Comparison of ENCODE assay signal across 19 cellular contexts in genomic region chr6:137848672-137849071, GRCh38. TPM values are rescaled to one million over a fixed set of nuclear protein-coding genes. Genes with fewer than 3 reads are reported as not detected.
DNase-seq lines count a peak whose midpoint lies in the region; ATAC-seq and TF ChIP-seq lines count a peak whose summit lies in the region.
"Had no signal": no experiment of that assay in that cellular context is flagged by ENCODE, and none has a peak within 500 bp of the region (broad histone marks: within the 10 kb centered on the region; RNA-seq: fewer than 3 reads in every experiment).

No MANE protein-coding gene starts in this region.

- CTCF ChIA-PET in naive thymus-derived CD4-positive, alpha-beta T cell (lab: Charles Lee), result interaction anchor here (1.0 kb wide), 1 partner anchor 22 kb away, joined by 3 read pairs; no protein-coding TSS in a partner anchor

- no peak for ATAC-seq in naive thymus-derived CD4-positive, alpha-beta T cell
- ATAC-seq in HG03520 (IDR thresholded peaks at IDR 0.05; ENCODE audit: unreplicated experiment), result no peak
- ATAC-seq: left lobe of liver had no signal

- H4K20me1 ChIP-seq in osteoblast (ENCODE audit: insufficient read depth, low read length), result no peaks in the 10 kb centered on the region

- POLR2A ChIA-PET in naive thymus-derived CD4-positive, alpha-beta T cell (lab: Charles Lee), result no interaction called here

- H3K9me3 ChIP-seq in osteoblast (ENCODE audit: low read depth, low read length), result no peaks in the 10 kb centered on the region
- H3K9me3 ChIP-seq in naive thymus-derived CD4-positive, alpha-beta T cell (ENCODE audit: control insufficient read depth in 2 of 3, low read length in 3 of 3), result no peaks in the 10 kb centered on the region

- no peaks in the 10 kb centered on the region for H3K27me3 Mint-ChIP-seq in naive thymus-derived CD4-positive, alpha-beta T cell
- H3K27me3 Mint-ChIP-seq: activated CD4-positive, alpha-beta T cell treated with anti-CD3 and anti-CD28 coated beads, Interleukin-2, amount 10 ng/mL, durations not matched to agents 7 days and 5 days; CD4-positive, CD25-positive, alpha-beta regulatory T cell had no signal

- DNase-seq in AG10803 (ENCODE audit: low read depth) (peak; percentile 53), amniotic epithelial cell (ENCODE audit: low read depth) (peak; percentile 80), fibroblast of peridontal ligament (ENCODE audit: extremely low read depth) (peak; percentile 93), osteoblast (ENCODE audit: insufficient read length, low spot score, missing footprints) (peak; percentile 84), GOT3 (lab: John Stamatoyannopoulos, UW) (no peak), DMS79 (lab: John Stamatoyannopoulos, UW) (no peak)
- no peak for DNase-seq in naive thymus-derived CD4-positive, alpha-beta T cell
- DNase-seq: activated CD4-positive, alpha-beta T cell treated with anti-CD3 and anti-CD28 coated beads, Interleukin-2, amount 10 ng/mL, durations not matched to agents 7 days and 5 days; activated CD8-positive, alpha-beta memory T cell treated with anti-CD3 and anti-CD28 coated beads, Interleukin-2, amount 50 U/mL, for 4 hours; activated effector memory CD4-positive, alpha-beta T cell treated with Interleukin-2 at 50 U/mL for 16 hours; CD4-positive, CD25-positive, alpha-beta regulatory T cell; erythroblast; Karpas-422; NCI-H1092 treated with DMSO at 0.1 percent for 48 hours; NCI-H2029; retina; substantia nigra had no signal

- no peak overlapping the region for H3K4me3 Mint-ChIP-seq in naive thymus-derived CD4-positive, alpha-beta T cell
- H3K4me3 Mint-ChIP-seq: activated CD4-positive, alpha-beta T cell treated with anti-CD3 and anti-CD28 coated beads, Interleukin-2, amount 10 ng/mL, durations not matched to agents 7 days and 5 days; CD4-positive, CD25-positive, alpha-beta regulatory T cell had no signal

- no peak overlapping the region for H3K27ac Mint-ChIP-seq in naive thymus-derived CD4-positive, alpha-beta T cell
- H3K27ac Mint-ChIP-seq: activated CD4-positive, alpha-beta T cell treated with anti-CD3 and anti-CD28 coated beads, Interleukin-2, amount 10 ng/mL, durations not matched to agents 7 days and 5 days; CD4-positive, CD25-positive, alpha-beta regulatory T cell had no signal

- peak overlapping the region; percentile 97 for H3K27ac ChIP-seq in osteoblast (ENCODE audit: low read depth, low read length)
- H3K27ac ChIP-seq in naive thymus-derived CD4-positive, alpha-beta T cell (ENCODE audit: low read depth, low read length), result no peak overlapping the region

- peaks cover 0 to 17% (median 0%) of the 10 kb centered on the region in 7 donors for H3K4me1 Mint-ChIP-seq in naive thymus-derived CD4-positive, alpha-beta T cell
- H3K4me1 Mint-ChIP-seq: activated CD4-positive, alpha-beta T cell treated with anti-CD3 and anti-CD28 coated beads, Interleukin-2, amount 10 ng/mL, durations not matched to agents 7 days and 5 days had no signal

- H3K4me1 ChIP-seq in osteoblast (ENCODE audit: insufficient read depth, low read length), result peaks cover 38% of the 10 kb centered on the region
- H3K4me1 ChIP-seq in naive thymus-derived CD4-positive, alpha-beta T cell (ENCODE audit: control insufficient read depth in 2 of 2, insufficient read depth in 2 of 2, low read length in 2 of 2), result no peaks in the 10 kb centered on the region

- no peaks in the 10 kb centered on the region for H3K79me2 ChIP-seq in osteoblast (ENCODE audit: insufficient read depth, low read length)

- H3K36me3 ChIP-seq in osteoblast (ENCODE audit: insufficient read depth, low read length), result no peaks in the 10 kb centered on the region
- no peaks in the 10 kb centered on the region for H3K36me3 ChIP-seq in naive thymus-derived CD4-positive, alpha-beta T cell (ENCODE audit: control insufficient read depth in 2 of 3, insufficient read depth in 3 of 3, low read length in 3 of 3)

- peaks cover 0 to 13% (median 7%) of the 10 kb centered on the region in 5 donors for H3K36me3 Mint-ChIP-seq in naive thymus-derived CD4-positive, alpha-beta T cell
- H3K36me3 Mint-ChIP-seq: CD4-positive, CD25-positive, alpha-beta regulatory T cell had no signal

- TF ChIP-seq CTCF in AG10803 (conservative IDR thresholded peaks at IDR 0.05; ENCODE audit: low read length) (no peak), osteoblast (IDR thresholded peaks at IDR 0.05; ENCODE audit: extremely low read depth, low read depth, low read length) (no peak)

- H3K4me2 ChIP-seq in osteoblast (ENCODE audit: insufficient read depth, low read length), result peak overlapping the region; percentile 80

- H3K27me3 ChIP-seq in osteoblast (ENCODE audit: insufficient read depth, low read length), result no peaks in the 10 kb centered on the region
- no peaks in the 10 kb centered on the region for H3K27me3 ChIP-seq in naive thymus-derived CD4-positive, alpha-beta T cell (ENCODE audit: control insufficient read depth in 2 of 2, insufficient read depth in 2 of 2, low read length in 2 of 2)

- peaks cover 0 to 3% (median 0%) of the 10 kb centered on the region in 11 donors for H3K9me3 Mint-ChIP-seq in naive thymus-derived CD4-positive, alpha-beta T cell
- H3K9me3 Mint-ChIP-seq: CD4-positive, CD25-positive, alpha-beta regulatory T cell had no signal

- intact Hi-C loops in naive thymus-derived CD4-positive, alpha-beta T cell (cut with micrococcal nuclease), result no loop called here

- no peak overlapping the region for H2AFZ ChIP-seq in osteoblast (ENCODE audit: low read length)

- H3K4me3 ChIP-seq in AG10803 (ENCODE audit: low read length) (no peak overlapping the region), osteoblast (ENCODE audit: insufficient read depth, low read length) (peak overlapping the region; percentile 3)
- H3K4me3 ChIP-seq in naive thymus-derived CD4-positive, alpha-beta T cell (ENCODE audit: low read length), result no peak overlapping the region

RNA-seq across cellular contexts. Expression of gene TNFAIP3, which starts 18.4 kb away (rescaled TPM):
- 8.5 and 10.5 TPM in 2 replicates for total RNA-seq in osteoblast
- 1,000 to 10,000 TPM in 2 of 5 experiments, 100 to 1,000 TPM in 3; 135 to 2,915 (median 141) TPM for total RNA-seq in naive thymus-derived CD4-positive, alpha-beta T cell
- 10 to 100 TPM; 66.6 to 90.5 TPM for polyA plus RNA-seq in naive thymus-derived CD4-positive, alpha-beta T cell

Comparison
In these comparisons a context has a peak if more than half of its experiments do, and no peak if none do; other contexts are left out.
1. DNase-seq: peak in AG10803 (single experiment), amniotic epithelial cell (single experiment), fibroblast of peridontal ligament (single experiment) and osteoblast (single experiment); none in naive thymus-derived CD4-positive, alpha-beta T cell (0 of 9), GOT3 (single experiment) and DMS79 (single experiment).
2. RNA of gene TNFAIP3, which starts 18.4 kb away (total RNA-seq): 135 to 2,915 TPM in naive thymus-derived CD4-positive, alpha-beta T cell; 8.5 to 10.5 TPM in osteoblast; every median in the first group is over 10 times any median in the second.